Comparison of ENCODE assay signal across 11 cellular contexts in the genomic region with DNA sequence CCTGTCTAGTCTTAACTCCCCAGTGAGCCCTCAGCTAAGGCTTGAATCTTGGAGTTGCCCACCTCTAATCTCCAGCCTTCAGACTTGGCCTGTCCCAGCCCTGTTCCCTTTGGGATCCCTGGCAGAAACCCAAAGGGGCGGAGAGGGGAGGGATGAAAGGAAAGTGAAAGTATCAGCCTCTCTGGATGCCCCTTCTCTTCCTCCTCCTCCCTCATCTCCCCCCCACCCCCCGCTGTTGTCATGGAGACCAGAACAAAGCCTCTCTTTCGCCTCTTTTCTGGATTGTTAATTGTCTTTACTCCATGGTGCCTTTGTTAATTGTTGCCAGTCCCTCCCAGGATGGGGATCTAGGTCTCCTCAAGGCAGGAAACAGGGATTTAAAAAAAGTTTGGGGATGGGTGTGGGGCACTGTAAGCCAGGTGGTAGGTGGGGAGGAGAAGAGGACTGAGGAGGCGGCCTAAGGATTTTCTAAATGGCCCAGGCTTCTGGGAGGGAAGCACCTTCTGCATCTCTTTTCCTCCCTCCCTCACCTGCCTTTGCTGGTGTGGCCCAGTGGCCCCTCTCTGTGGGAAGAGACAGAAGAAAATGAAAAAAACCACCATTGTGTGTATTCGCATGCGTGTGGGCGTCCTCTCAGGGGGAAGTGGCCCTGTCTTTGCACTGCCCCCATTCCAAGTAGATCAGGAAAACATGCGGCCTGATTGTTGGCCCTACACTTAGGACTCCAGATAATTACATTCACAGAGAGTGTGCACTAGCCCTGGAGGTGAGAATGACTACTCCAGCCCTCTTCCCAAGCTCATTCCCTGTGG. TPM values are rescaled to one million over a fixed set of nuclear protein-coding genes. Genes with fewer than 3 reads are reported as not detected.
DNase-seq lines count a peak whose midpoint lies in the region; FAIRE-seq and TF ChIP-seq lines count a peak whose summit lies in the region.
"Had no signal": no experiment of that assay in that cellular context is flagged by ENCODE, and none has a peak within 500 bp of the region (broad histone marks: within the 10 kb centered on the region; RNA-seq: fewer than 3 reads in every experiment).

No MANE protein-coding gene starts in this region.

- peak overlapping the region; percentile 9 to 60 (median 53) for H3K4me3 Mint-ChIP-seq in brain
- no peak overlapping the region for H3K4me3 Mint-ChIP-seq in activated T-helper 2 cell treated with anti-CD3 and anti-CD28 coated beads, Interferon-gamma antibody, Interleukin-2, Interleukin-4, amounts not matched to agents 10 μg/mL and 5 μg/mL and 100 μg/mL, durations not matched to agents 14 hours and 24 hours and 36 hours (ENCODE audit: low read depth)
- H3K4me3 Mint-ChIP-seq: activated naive CD8-positive, alpha-beta T cell treated with anti-CD3 and anti-CD28 coated beads, Interleukin-2, amount 10 ng/mL, durations not matched to agents 7 days and 5 days; memory B cell had no signal

- no peak for FAIRE-seq in urothelium cell line (lab: Jason Lieb, UNC)
- FAIRE-seq: GM19239 had no signal

- no peaks in the 10 kb centered on the region for H3K9me3 Mint-ChIP-seq in brain
- no peaks in the 10 kb centered on the region for H3K9me3 Mint-ChIP-seq in activated T-helper 2 cell treated with anti-CD3 and anti-CD28 coated beads, Interferon-gamma antibody, Interleukin-2, Interleukin-4, amounts not matched to agents 10 μg/mL and 5 μg/mL and 100 μg/mL, durations not matched to agents 14 hours and 24 hours and 36 hours
- H3K9me3 Mint-ChIP-seq: activated naive CD8-positive, alpha-beta T cell treated with anti-CD3 and anti-CD28 coated beads, Interleukin-2, amount 10 ng/mL, durations not matched to agents 7 days and 5 days had no signal

- TF ChIP-seq POLR2A in testis (IDR thresholded peaks at IDR 0.05) = no peak

- H3K4me3 ChIP-seq in WERI-Rb-1 (ENCODE audit: low read depth, low read length) (no peak overlapping the region), testis (no peak overlapping the region)

- WGBS in testis, 2 donors = 62 to 67% methylated on average over 8 of the region's 8 CpGs

- H3K4me1 ChIP-seq in testis = no peaks in the 10 kb centered on the region

- H3K27ac ChIP-seq in layer of hippocampus (ENCODE audit: low read depth, low read length) = peak overlapping the region; percentile 92
- no peak overlapping the region for H3K27ac ChIP-seq in WERI-Rb-1
- H3K27ac ChIP-seq in testis = no peak overlapping the region

- H3K36me3 Mint-ChIP-seq in brain = no peaks in the 10 kb centered on the region
- no peaks in the 10 kb centered on the region for H3K36me3 Mint-ChIP-seq in activated T-helper 2 cell treated with anti-CD3 and anti-CD28 coated beads, Interferon-gamma antibody, Interleukin-2, Interleukin-4, amounts not matched to agents 10 μg/mL and 5 μg/mL and 100 μg/mL, durations not matched to agents 14 hours and 24 hours and 36 hours (ENCODE audit: low read depth)
- H3K36me3 Mint-ChIP-seq: activated naive CD8-positive, alpha-beta T cell treated with anti-CD3 and anti-CD28 coated beads, Interleukin-2, amount 10 ng/mL, durations not matched to agents 7 days and 5 days had no signal

- DNase-seq in NCI-H2196 (lab: John Stamatoyannopoulos, UW; ENCODE audit: unreplicated experiment) = peak; percentile 30
- no peak for DNase-seq in NCI-H2196 treated with DMSO at 0.1 percent for 48 hours (lab: John Stamatoyannopoulos, UW; ENCODE audit: unreplicated experiment)
- peak; percentile 57 for DNase-seq in urothelium cell line (ENCODE audit: low spot score)
- no peak for DNase-seq in WERI-Rb-1
- no peak for DNase-seq in activated T-helper 2 cell treated with anti-CD3 and anti-CD28 coated beads, Interferon-gamma antibody, Interleukin-2, Interleukin-4, amounts not matched to agents 10 μg/mL and 5 μg/mL and 100 μg/mL, durations not matched to agents 14 hours and 24 hours and 36 hours (ENCODE audit: low spot score)
- DNase-seq in testis = no peak
- DNase-seq: activated naive CD8-positive, alpha-beta T cell treated with anti-CD3 and anti-CD28 coated beads, Interleukin-2, amount 10 ng/mL, durations not matched to agents 7 days and 5 days had no signal

- peak overlapping the region; percentile 54 to 90 (median 84) for H3K27ac Mint-ChIP-seq in brain
- H3K27ac Mint-ChIP-seq in activated T-helper 2 cell treated with anti-CD3 and anti-CD28 coated beads, Interferon-gamma antibody, Interleukin-2, Interleukin-4, amounts not matched to agents 10 μg/mL and 5 μg/mL and 100 μg/mL, durations not matched to agents 14 hours and 24 hours and 36 hours = no peak overlapping the region
- H3K27ac Mint-ChIP-seq: activated naive CD8-positive, alpha-beta T cell treated with anti-CD3 and anti-CD28 coated beads, Interleukin-2, amount 10 ng/mL, durations not matched to agents 7 days and 5 days; memory B cell had no signal

- TF ChIP-seq CTCF in brain (conservative IDR thresholded peaks at IDR 0.05) = no peak
- no peak for TF ChIP-seq CTCF in WERI-Rb-1 (IDR thresholded peaks at IDR 0.05; ENCODE audit: low read depth, low read length)
- no peak for TF ChIP-seq CTCF in testis (IDR thresholded peaks at IDR 0.05)

- H3K27me3 Mint-ChIP-seq in brain = peaks cover 26% of the 10 kb centered on the region
- H3K27me3 Mint-ChIP-seq in activated T-helper 2 cell treated with anti-CD3 and anti-CD28 coated beads, Interferon-gamma antibody, Interleukin-2, Interleukin-4, amounts not matched to agents 10 μg/mL and 5 μg/mL and 100 μg/mL, durations not matched to agents 14 hours and 24 hours and 36 hours (ENCODE audit: low read depth) = peaks cover 10% of the 10 kb centered on the region

- no peaks in the 10 kb centered on the region for H3K27me3 ChIP-seq in layer of hippocampus (ENCODE audit: control insufficient read depth, insufficient read depth, low read length)
- H3K27me3 ChIP-seq in WERI-Rb-1 (ENCODE audit: insufficient read depth, low read depth, severe bottlenecking) = peaks cover 3% of the 10 kb centered on the region
- no peaks in the 10 kb centered on the region for H3K27me3 ChIP-seq in testis

- peaks cover 20% of the 10 kb centered on the region for H3K4me1 Mint-ChIP-seq in brain
- peaks cover 2% of the 10 kb centered on the region for H3K4me1 Mint-ChIP-seq in activated T-helper 2 cell treated with anti-CD3 and anti-CD28 coated beads, Interferon-gamma antibody, Interleukin-2, Interleukin-4, amounts not matched to agents 10 μg/mL and 5 μg/mL and 100 μg/mL, durations not matched to agents 14 hours and 24 hours and 36 hours (ENCODE audit: low read depth)
- H3K4me1 Mint-ChIP-seq: memory B cell had no signal

- H3K9me3 ChIP-seq in WERI-Rb-1 (ENCODE audit: severe bottlenecking) (peaks cover 2% of the 10 kb centered on the region), testis (no peaks in the 10 kb centered on the region)

- intact Hi-C loops in activated T-helper 2 cell treated with anti-CD3 and anti-CD28 coated beads, Interferon-gamma antibody, Interleukin-2, Interleukin-4, amounts not matched to agents 10 μg/mL and 5 μg/mL and 100 μg/mL, durations not matched to agents 14 hours and 24 hours and 36 hours (cut with micrococcal nuclease) = no loop called here
- intact Hi-C loops in testis (cut with DNase I; ENCODE audit: low total_unique reads) = no loop called here

- H3K36me3 ChIP-seq in WERI-Rb-1 = no peaks in the 10 kb centered on the region
- H3K36me3 ChIP-seq in testis (ENCODE audit: low read depth, missing control alignments) = no peaks in the 10 kb centered on the region

RNA-seq across cellular contexts. Expression of a gene that starts 7.5 kb away (rescaled TPM):
- polyA plus RNA-seq in brain (ENCODE audit: insufficient read depth, low read depth, low replicate concordance) = 70.2 TPM
- total RNA-seq in activated T-helper 2 cell treated with anti-CD3 and anti-CD28 coated beads, Interferon-gamma antibody, Interleukin-2, Interleukin-4, amounts not matched to agents 10 μg/mL and 5 μg/mL and 100 μg/mL, durations not matched to agents 14 hours and 24 hours and 36 hours = 0.62 and 0.71 TPM in 2 replicates
- 10 to 100 TPM; 29.1 to 33.4 TPM for total RNA-seq in testis
- polyA plus RNA-seq in testis (ENCODE audit: insufficient read depth, low read depth, low replicate concordance) = 17.8 TPM

Comparison
In these comparisons a context has a peak if more than half of its experiments do, and no peak if none do; other contexts are left out.
1. DNase-seq: peak in NCI-H2196 (single experiment) and urothelium cell line (single experiment); none in NCI-H2196 treated with DMSO at 0.1 percent for 48 hours (single experiment), WERI-Rb-1 (single experiment), activated T-helper 2 cell treated with anti-CD3 and anti-CD28 coated beads, Interferon-gamma antibody, Interleukin-2, Interleukin-4, amounts not matched to agents 10 μg/mL and 5 μg/mL and 100 μg/mL, durations not matched to agents 14 hours and 24 hours and 36 hours (single experiment) and testis (single experiment).
2. RNA of a gene that starts 7.5 kb away (total RNA-seq): 29.1 to 33.4 TPM in testis; 0.62 to 0.71 TPM in activated T-helper 2 cell treated with anti-CD3 and anti-CD28 coated beads, Interferon-gamma antibody, Interleukin-2, Interleukin-4, amounts not matched to agents 10 μg/mL and 5 μg/mL and 100 μg/mL, durations not matched to agents 14 hours and 24 hours and 36 hours; every median in the first group is over 10 times any median in the second.